In genomic region chr5:149466457-149466972, GRCh38 we compare ENCODE assay signal across 10 cellular contexts.
A peak's percentile ranks its signal among the peaks of the same experiment; 100 is the strongest.
DNase-seq lines count a peak whose midpoint lies in the region; ATAC-seq lines count a peak whose summit lies in the region.
"Had no signal": no experiment of that assay in that cellular context is flagged by ENCODE, and none has a peak within 500 bp of the region (broad histone marks: within the 10 kb centered on the region; RNA-seq: fewer than 3 reads in every experiment).

No MANE protein-coding gene starts in this region.

- H3K4me1 ChIP-seq in stomach smooth muscle (ENCODE audit: control insufficient read depth, insufficient read depth, low read length) = peaks cover 36% of the 10 kb centered on the region

- H3K9me3 ChIP-seq in stomach smooth muscle (ENCODE audit: control insufficient read depth in 2 of 2, low read length in 2 of 2) = no peaks in the 10 kb centered on the region
- H3K9me3 ChIP-seq: upper lobe of left lung had no signal

- peak overlapping the region in 1 of 2 donors; percentile 5 for H3K9ac ChIP-seq in stomach smooth muscle (ENCODE audit: low read length in 2 of 2)

- no peaks in the 10 kb centered on the region for H3K27me3 ChIP-seq in stomach smooth muscle (ENCODE audit: control insufficient read depth in 1 of 2, insufficient read depth in 2 of 2, low read length in 2 of 2)
- H3K27me3 ChIP-seq: upper lobe of left lung had no signal

- no peaks in the 10 kb centered on the region for H3K9me3 Mint-ChIP-seq in activated naive CD8-positive, alpha-beta T cell treated with anti-CD3 and anti-CD28 coated beads, Interleukin-2, amount 50 U/mL, for 24 hours
- H3K9me3 Mint-ChIP-seq in activated naive CD8-positive, alpha-beta T cell treated with anti-CD3 and anti-CD28 coated beads for 36 hours = no peaks in the 10 kb centered on the region
- H3K9me3 Mint-ChIP-seq in activated T-helper 2 cell treated with anti-CD3 and anti-CD28 coated beads, Interferon-gamma antibody, Interleukin-2, Interleukin-4, amounts not matched to agents 10 μg/mL and 5 μg/mL and 100 μg/mL, durations not matched to agents 14 hours and 24 hours and 36 hours = no peaks in the 10 kb centered on the region

- intact Hi-C loops in activated T-helper 2 cell treated with anti-CD3 and anti-CD28 coated beads, Interferon-gamma antibody, Interleukin-2, Interleukin-4, amounts not matched to agents 10 μg/mL and 5 μg/mL and 100 μg/mL, durations not matched to agents 14 hours and 24 hours and 36 hours (cut with micrococcal nuclease) = no loop called here

- H3K27me3 Mint-ChIP-seq in activated naive CD8-positive, alpha-beta T cell treated with anti-CD3 and anti-CD28 coated beads, Interleukin-2, amount 50 U/mL, for 24 hours = peaks cover 4% of the 10 kb centered on the region
- peaks cover 2% of the 10 kb centered on the region for H3K27me3 Mint-ChIP-seq in activated naive CD8-positive, alpha-beta T cell treated with anti-CD3 and anti-CD28 coated beads for 36 hours
- H3K27me3 Mint-ChIP-seq in activated T-helper 2 cell treated with anti-CD3 and anti-CD28 coated beads, Interferon-gamma antibody, Interleukin-2, Interleukin-4, amounts not matched to agents 10 μg/mL and 5 μg/mL and 100 μg/mL, durations not matched to agents 14 hours and 24 hours and 36 hours (ENCODE audit: low read depth) = peaks cover 1% of the 10 kb centered on the region

- no peak overlapping the region for H3K4me3 ChIP-seq in stomach smooth muscle (ENCODE audit: low read length in 2 of 2)
- H3K4me3 ChIP-seq: upper lobe of left lung had no signal

- H3K4me3 Mint-ChIP-seq in activated naive CD8-positive, alpha-beta T cell treated with anti-CD3 and anti-CD28 coated beads, Interleukin-2, amount 50 U/mL, for 24 hours = no peak overlapping the region
- H3K4me3 Mint-ChIP-seq in activated naive CD8-positive, alpha-beta T cell treated with anti-CD3 and anti-CD28 coated beads for 36 hours = no peak overlapping the region
- no peak overlapping the region for H3K4me3 Mint-ChIP-seq in activated T-helper 2 cell treated with anti-CD3 and anti-CD28 coated beads, Interferon-gamma antibody, Interleukin-2, Interleukin-4, amounts not matched to agents 10 μg/mL and 5 μg/mL and 100 μg/mL, durations not matched to agents 14 hours and 24 hours and 36 hours (ENCODE audit: low read depth)

- H3K36me3 ChIP-seq in stomach smooth muscle (ENCODE audit: control insufficient read depth in 2 of 2, insufficient read depth in 2 of 2, low read length in 2 of 2) = no peaks in the 10 kb centered on the region
- H3K36me3 ChIP-seq: upper lobe of left lung had no signal

- peak; percentile 57 for ATAC-seq in activated naive CD8-positive, alpha-beta T cell treated with anti-CD3 and anti-CD28 coated beads, Interleukin-2, amount 50 U/mL, for 24 hours

- H3K36me3 Mint-ChIP-seq in activated naive CD8-positive, alpha-beta T cell treated with anti-CD3 and anti-CD28 coated beads, Interleukin-2, amount 50 U/mL, for 24 hours (ENCODE audit: low read depth) = no peaks in the 10 kb centered on the region
- H3K36me3 Mint-ChIP-seq in activated naive CD8-positive, alpha-beta T cell treated with anti-CD3 and anti-CD28 coated beads for 36 hours = no peaks in the 10 kb centered on the region
- H3K36me3 Mint-ChIP-seq in activated T-helper 2 cell treated with anti-CD3 and anti-CD28 coated beads, Interferon-gamma antibody, Interleukin-2, Interleukin-4, amounts not matched to agents 10 μg/mL and 5 μg/mL and 100 μg/mL, durations not matched to agents 14 hours and 24 hours and 36 hours (ENCODE audit: low read depth) = no peaks in the 10 kb centered on the region

- peak overlapping the region; percentile 93 for H3K27ac ChIP-seq in stomach smooth muscle (ENCODE audit: low read length)
- H3K27ac ChIP-seq: upper lobe of left lung had no signal

- DNase-seq in activated naive CD8-positive, alpha-beta T cell treated with anti-CD3 and anti-CD28 coated beads, Interleukin-2, amount 50 U/mL, for 24 hours = no peak
- DNase-seq in activated naive CD8-positive, alpha-beta T cell treated with anti-CD3 and anti-CD28 coated beads for 36 hours = no peak
- peak; percentile 85 for DNase-seq in RKO (ENCODE audit: low spot score)
- DNase-seq in glomerular visceral epithelial cell (ENCODE audit: extremely low spot score) = peak; percentile 59
- no peak for DNase-seq in activated T-helper 2 cell treated with anti-CD3 and anti-CD28 coated beads, Interferon-gamma antibody, Interleukin-2, Interleukin-4, amounts not matched to agents 10 μg/mL and 5 μg/mL and 100 μg/mL, durations not matched to agents 14 hours and 24 hours and 36 hours (ENCODE audit: low spot score)
- no peak for DNase-seq in C1 segment of cervical spinal cord (lab: John Stamatoyannopoulos, UW)
- DNase-seq in DMS79 (lab: John Stamatoyannopoulos, UW) = no peak
- DNase-seq: DMS79 treated with DMSO at 0.1 percent for 48 hours, upper lobe of left lung had no signal

- H3K27ac Mint-ChIP-seq in activated naive CD8-positive, alpha-beta T cell treated with anti-CD3 and anti-CD28 coated beads, Interleukin-2, amount 50 U/mL, for 24 hours = no peak overlapping the region
- H3K27ac Mint-ChIP-seq in activated naive CD8-positive, alpha-beta T cell treated with anti-CD3 and anti-CD28 coated beads for 36 hours = no peak overlapping the region
- H3K27ac Mint-ChIP-seq in activated T-helper 2 cell treated with anti-CD3 and anti-CD28 coated beads, Interferon-gamma antibody, Interleukin-2, Interleukin-4, amounts not matched to agents 10 μg/mL and 5 μg/mL and 100 μg/mL, durations not matched to agents 14 hours and 24 hours and 36 hours = no peak overlapping the region

- H3K4me1 Mint-ChIP-seq in activated naive CD8-positive, alpha-beta T cell treated with anti-CD3 and anti-CD28 coated beads, Interleukin-2, amount 50 U/mL, for 24 hours = no peaks in the 10 kb centered on the region
- no peaks in the 10 kb centered on the region for H3K4me1 Mint-ChIP-seq in activated naive CD8-positive, alpha-beta T cell treated with anti-CD3 and anti-CD28 coated beads for 36 hours
- no peaks in the 10 kb centered on the region for H3K4me1 Mint-ChIP-seq in activated T-helper 2 cell treated with anti-CD3 and anti-CD28 coated beads, Interferon-gamma antibody, Interleukin-2, Interleukin-4, amounts not matched to agents 10 μg/mL and 5 μg/mL and 100 μg/mL, durations not matched to agents 14 hours and 24 hours and 36 hours (ENCODE audit: low read depth)

Comparison
In these comparisons a context has a peak if more than half of its experiments do, and no peak if none do; other contexts are left out.
1. DNase-seq: peak in RKO (single experiment) and glomerular visceral epithelial cell (single experiment); none in activated naive CD8-positive, alpha-beta T cell treated with anti-CD3 and anti-CD28 coated beads, Interleukin-2, amount 50 U/mL, for 24 hours (single experiment), activated naive CD8-positive, alpha-beta T cell treated with anti-CD3 and anti-CD28 coated beads for 36 hours (single experiment), activated T-helper 2 cell treated with anti-CD3 and anti-CD28 coated beads, Interferon-gamma antibody, Interleukin-2, Interleukin-4, amounts not matched to agents 10 μg/mL and 5 μg/mL and 100 μg/mL, durations not matched to agents 14 hours and 24 hours and 36 hours (single experiment), C1 segment of cervical spinal cord (0 of 14) and DMS79 (single experiment).